In genomic region chr22:26762503-26763170, GRCh38 we compare ENCODE assay signal across 16 cellular contexts.
"Had no signal": no experiment of that assay in that cellular context is flagged by ENCODE, and none has a peak within 500 bp of the region (broad histone marks: within the 10 kb centered on the region; RNA-seq: fewer than 3 reads in every experiment).

No MANE protein-coding gene starts in this region.

- H3K4me3 ChIP-seq: esophagus squamous epithelium, lower lobe of right lung, psoas muscle, skin epidermis, transverse colon had no signal

- ATAC-seq: activated CD8-positive, alpha-beta T cell treated with anti-CD3 and anti-CD28 coated beads for 36 hours; left colon; lower lobe of right lung; psoas muscle; right cardiac atrium had no signal

- DNase-seq: activated B cell treated with CpG ODN at 0.5 μM for 24 hours; activated CD4-positive, alpha-beta T cell treated with anti-CD3 and anti-CD28 coated beads for 48 hours; activated CD8-positive, alpha-beta T cell treated with anti-CD3 and anti-CD28 coated beads for 36 hours; activated naive CD4-positive, alpha-beta T cell treated with anti-CD3 and anti-CD28 coated beads, Interleukin-2, amount 50 U/mL, for 16 hours; activated T-cell treated with anti-CD3 and anti-CD28 coated beads, Interleukin-2, amount 50 U/mL, for 24 hours; effector CD4-positive, alpha-beta T cell; esophagus squamous epithelium; left colon; lower lobe of right lung; psoas muscle; right cardiac atrium; stimulated activated CD4-positive, alpha-beta T cell treated with anti-CD3 and anti-CD28 coated beads, Interleukin-15, amount 100 ng/mL, for 24 hours; stimulated activated CD4-positive, alpha-beta T cell treated with anti-CD3 and anti-CD28 coated beads, Interleukin-2, amount 100 ng/mL, for 48 hours; transverse colon had no signal

- H3K27me3 ChIP-seq: esophagus squamous epithelium, transverse colon had no signal

- FAIRE-seq: islet of Langerhans had no signal

- H3K9me3 ChIP-seq: psoas muscle, transverse colon had no signal

- H3K36me3 ChIP-seq: lower lobe of right lung, transverse colon had no signal

- H3K27ac ChIP-seq: esophagus squamous epithelium, lower lobe of right lung, psoas muscle, skin epidermis, transverse colon had no signal

- H3K4me1 ChIP-seq: lower lobe of right lung, psoas muscle had no signal
